ENCODE assay signal across 10 cellular contexts in genomic region chr2:215973954-215974699, GRCh38. TPM values are rescaled to one million over a fixed set of nuclear protein-coding genes. Genes with fewer than 3 reads are reported as not detected.
DNase-seq lines count a peak whose midpoint lies in the region; ATAC-seq and TF ChIP-seq lines count a peak whose summit lies in the region.
"Had no signal": no experiment of that assay in that cellular context is flagged by ENCODE, and none has a peak within 500 bp of the region (broad histone marks: within the 10 kb centered on the region; RNA-seq: fewer than 3 reads in every experiment).

No MANE protein-coding gene starts in this region.

- no peak for TF ChIP-seq CTCF in GM10266 (IDR thresholded peaks at IDR 0.05; ENCODE audit: control insufficient read depth, insufficient read depth, low read depth, missing control alignments)

- peak overlapping the region in 18 of 21 experiments; percentile 8 to 80 (median 61) for H3K27ac ChIP-seq in skin epidermis

- no peak overlapping the region for H3K4me3 ChIP-seq in skin epidermis

- ATAC-seq in HG02981 (IDR thresholded peaks at IDR 0.05; ENCODE audit: unreplicated experiment): no peak
- ATAC-seq in HG03432 (IDR thresholded peaks at IDR 0.05; ENCODE audit: unreplicated experiment): no peak
- ATAC-seq in HG03025 (IDR thresholded peaks at IDR 0.05; ENCODE audit: low FRiP score, unreplicated experiment): no peak
- ATAC-seq: stimulated activated effector memory CD8-positive, alpha-beta T cell treated with anti-CD3 and anti-CD28 coated beads, Interleukin-12 subunit alpha, Interleukin-12 subunit beta, amount 100 ng/mL, for 72 hours had no signal

- DNase-seq in H4 (ENCODE audit: low spot score) (peak; percentile 47), NCI-H774 (lab: John Stamatoyannopoulos, UW) (peak; percentile 43), fibroblast of gingiva (ENCODE audit: low read depth) (peak; percentile 14), GM10266 (ENCODE audit: extremely low spot score) (no peak)
- DNase-seq: effector memory CD4-positive, alpha-beta T cell had no signal

RNA-seq across cellular contexts. Expression of gene MREG, which starts 39.2 kb away (rescaled TPM):
- 5.5 and 8.3 TPM in 2 replicates for total RNA-seq in H4 (2014; rRNA removed; shearing (Covaris generic))
